ENCODE assay signal across 8 cellular contexts in genomic region chr1:101567582-101568189, GRCh38.
DNase-seq lines count a peak whose midpoint lies in the region; ATAC-seq and TF ChIP-seq lines count a peak whose summit lies in the region.

No MANE protein-coding gene starts in this region.

- intact Hi-C loops in left ventricle myocardium inferior (cut with micrococcal nuclease) = no loop called here

- H3K9me3 ChIP-seq in left ventricle myocardium inferior (replicated peaks) = peaks cover 14% of the 10 kb centered on the region

- H3K4me1 ChIP-seq in left ventricle myocardium inferior = no peaks in the 10 kb centered on the region

- H3K4me3 ChIP-seq in left ventricle myocardium inferior = no peak overlapping the region

- no peak overlapping the region for H3K27ac ChIP-seq in left ventricle myocardium inferior (replicated peaks)

- DNase-seq in DMS53 treated with DMSO at 0.1 percent for 48 hours (lab: John Stamatoyannopoulos, UW; ENCODE audit: unreplicated experiment) = peak; percentile 71
- DNase-seq in RKO (ENCODE audit: low spot score) = peak; percentile 26
- peak; percentile 78 for DNase-seq in activated effector memory CD4-positive, alpha-beta T cell treated with anti-CD3 and anti-CD28 coated beads, Interleukin-2, amount 50 U/mL, for 16 hours
- DNase-seq in left ventricle myocardium inferior = peak; percentile 15
- peak; percentile 54 to 56 for DNase-seq in stimulated activated CD4-positive, alpha-beta T cell treated with anti-CD3 and anti-CD28 coated beads, Interleukin-2, amount 100 ng/mL, for 24 hours
- DNase-seq in NOMO-1 treated with DMSO at 0.1 percent for 48 hours (lab: John Stamatoyannopoulos, UW; ENCODE audit: unreplicated experiment) = no peak

- peak; percentile 99 for ATAC-seq in GM19438 (IDR thresholded peaks at IDR 0.05; ENCODE audit: low read depth, unreplicated experiment)
- peak; percentile 90 for ATAC-seq in HG03378 (IDR thresholded peaks at IDR 0.05; ENCODE audit: unreplicated experiment)

- peak; percentile 91 for TF ChIP-seq CTCF in left ventricle myocardium inferior (IDR thresholded peaks at IDR 0.05; ENCODE audit: borderline replicate concordance)

- no peaks in the 10 kb centered on the region for H3K27me3 ChIP-seq in left ventricle myocardium inferior (ENCODE audit: low read depth)

- no peaks in the 10 kb centered on the region for H3K36me3 ChIP-seq in left ventricle myocardium inferior
